In the genomic region with DNA sequence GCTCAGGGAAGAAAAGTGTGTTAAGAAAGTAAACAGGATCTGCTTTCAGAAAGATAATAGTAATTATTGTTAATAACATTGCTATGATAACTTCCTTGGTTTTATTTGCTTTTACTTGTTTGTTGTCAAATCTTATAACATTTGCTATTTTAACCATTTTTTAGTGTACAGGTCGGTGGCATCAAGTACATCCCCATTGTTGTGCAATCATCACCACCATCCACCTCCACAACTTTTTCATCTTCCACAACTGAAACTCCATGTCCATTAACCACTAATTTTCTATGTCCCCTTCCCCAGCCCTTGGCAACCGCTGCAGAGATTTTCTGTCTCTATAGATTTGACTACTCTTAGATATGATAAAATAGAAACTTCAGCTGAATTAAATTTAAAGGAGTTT, we compare ENCODE assay signal across 27 cellular contexts.
"Had no signal": no experiment of that assay in that cellular context is flagged by ENCODE, and none has a peak within 500 bp of the region (broad histone marks: within the 10 kb centered on the region; RNA-seq: fewer than 3 reads in every experiment).

No MANE protein-coding gene starts in this region.

- ATAC-seq: stimulated activated effector memory CD8-positive, alpha-beta T cell treated with anti-CD3 and anti-CD28 coated beads, Interleukin-12 subunit alpha, Interleukin-12 subunit beta, amount 100 ng/mL, for 72 hours; stimulated activated memory B cell treated with anti-CD40 and anti-IgM and Interleukin-4, amounts not matched to agents 10 μg/mL and 1 μg/mL and 100 μg/mL, for 72 hours; stimulated activated naive B cell treated with anti-CD40 and anti-IgM and Interleukin-4, amounts not matched to agents 10 μg/mL and 1 μg/mL and 100 μg/mL, for 72 hours; stimulated activated naive CD8-positive, alpha-beta T cell treated with anti-CD3 and anti-CD28 coated beads, Interleukin-15, amount 100 ng/mL, for 72 hours; stimulated activated naive CD8-positive, alpha-beta T cell treated with anti-CD3 and anti-CD28 coated beads, Interleukin-15, Interleukin-2, amounts not matched to agents 100 U/mL and 50 U/mL, for 24 hours; upper lobe of right lung had no signal

- H3K9me3 ChIP-seq: stomach, suprapubic skin, testis, thoracic aorta, thyroid gland, tibial artery, tibial nerve, transverse colon, upper lobe of left lung, upper lobe of right lung, uterus, vagina had no signal

- H3K4me1 ChIP-seq: stomach, suprapubic skin, testis, thyroid gland, tibial artery, tibial nerve, transverse colon, upper lobe of left lung, upper lobe of right lung, uterus, vagina had no signal

- H3K27ac ChIP-seq: stomach, suprapubic skin, testis, thoracic aorta, thyroid gland, tibial artery, tibial nerve, transverse colon, upper lobe of left lung, upper lobe of right lung, uterus, vagina had no signal

- DNase-seq: stimulated activated CD4-positive, alpha-beta T cell treated with anti-CD3 and anti-CD28 coated beads, Interleukin-2, amount 100 ng/mL, for 48 hours; stimulated activated CD4-positive, alpha-beta T cell treated with anti-CD3 and anti-CD28 coated beads, Interleukin-4, amount 100 ng/mL, for 1 hour; stimulated activated CD4-positive, alpha-beta T cell treated with anti-CD3 and anti-CD28 coated beads, Interleukin-4, amount 100 ng/mL, for 24 hours; stimulated activated CD4-positive, alpha-beta T cell treated with anti-CD3 and anti-CD28 coated beads, Interleukin-4, amount 100 ng/mL, for 4 hours; stimulated activated CD8-positive, alpha-beta memory T cell treated with anti-CD3 and anti-CD28 coated beads, Interleukin-4, amount 100 ng/mL, for 48 hours; stimulated activated naive B cell treated with anti-CD40 and anti-IgM and Interleukin-4, amounts not matched to agents 10 μg/mL and 1 μg/mL and 100 μg/mL, for 72 hours; stimulated activated naive CD4-positive, alpha-beta T cell; stimulated activated naive CD4-positive, alpha-beta T cell treated with Interleukin-2 at 50 U/mL for 16 hours; stimulated activated naive CD8-positive, alpha-beta T cell treated with anti-CD3 and anti-CD28 coated beads, Interleukin-15, amount 100 ng/mL, for 72 hours; stimulated activated naive CD8-positive, alpha-beta T cell treated with anti-CD3 and anti-CD28 coated beads, Interleukin-15, Interleukin-2, amounts not matched to agents 100 U/mL and 50 U/mL, for 24 hours; stomach; substantia nigra; testis; thyroid gland; tibial artery; transverse colon; trophoblast cell; upper lobe of left lung; upper lobe of right lung; uterus had no signal

- FAIRE-seq: urothelium cell line had no signal

- H3K27me3 ChIP-seq: suprapubic skin, testis, thyroid gland, tibial nerve, upper lobe of left lung, upper lobe of right lung, uterus, vagina had no signal

- H3K4me3 ChIP-seq: stomach, suprapubic skin, testis, thoracic aorta, thyroid gland, tibial artery, tibial nerve, transverse colon, upper lobe of left lung, upper lobe of right lung, uterus, vagina had no signal

- H3K36me3 ChIP-seq: stomach, suprapubic skin, thoracic aorta, thyroid gland, tibial artery, tibial nerve, transverse colon, upper lobe of left lung, upper lobe of right lung, uterus, vagina had no signal
